18 cellular contexts compared by ENCODE assay signal in genomic region chr2:118678985-118679384, GRCh38.
DNase-seq lines count a peak whose midpoint lies in the region; ATAC-seq and TF ChIP-seq lines count a peak whose summit lies in the region.
"Had no signal": no experiment of that assay in that cellular context is flagged by ENCODE, and none has a peak within 500 bp of the region (broad histone marks: within the 10 kb centered on the region; RNA-seq: fewer than 3 reads in every experiment).

No MANE protein-coding gene starts in this region.

- H3K79me2 ChIP-seq in PC-3 (ENCODE audit: low read length) = no peaks in the 10 kb centered on the region

- CTCF ChIA-PET in PC-3 (lab: Charles Lee) = no interaction called here

- no peak overlapping the region for H3K27ac ChIP-seq in BLaER1 treated with 17β-estradiol and CSF1 and Interleukin-3, amounts not matched to agents 10 nM and 100 nM
- H3K27ac ChIP-seq in PC-3 (ENCODE audit: low read length) = no peak overlapping the region
- H3K27ac ChIP-seq: C4-2B had no signal

- H3K9ac ChIP-seq in BLaER1 treated with 17β-estradiol and CSF1 and Interleukin-3, amounts not matched to agents 10 nM and 100 nM = no peak overlapping the region
- H3K9ac ChIP-seq in PC-3 (ENCODE audit: low read length) = no peak overlapping the region

- H3K4me1 ChIP-seq in BLaER1 treated with 17β-estradiol and CSF1 and Interleukin-3, amounts not matched to agents 10 nM and 100 nM = peaks cover 9 to 20% (median 16%) of the 10 kb centered on the region in 10 experiments
- peaks cover 11% of the 10 kb centered on the region for H3K4me1 ChIP-seq in PC-3 (ENCODE audit: insufficient read depth, low read length)

- peak overlapping the region; percentile 60 to 81 (median 73) for H3K4me2 ChIP-seq in BLaER1 treated with 17β-estradiol and CSF1 and Interleukin-3, amounts not matched to agents 10 nM and 100 nM
- H3K4me2 ChIP-seq in PC-3 (ENCODE audit: low read length) = peak overlapping the region; percentile 26
- H3K4me2 ChIP-seq: GM23338 had no signal

- no peaks in the 10 kb centered on the region for H3K9me2 ChIP-seq in PC-3 (replicated peaks; ENCODE audit: low read length)

- no peaks in the 10 kb centered on the region for H3K9me3 ChIP-seq in BLaER1 treated with 17β-estradiol and CSF1 and Interleukin-3, amounts not matched to agents 10 nM and 100 nM (replicated peaks in 1 of 11)
- H3K9me3 ChIP-seq in PC-3 (ENCODE audit: low read length) = no peaks in the 10 kb centered on the region

- TF ChIP-seq CTCF in PC-3 (conservative IDR thresholded peaks at IDR 0.05; ENCODE audit: low read depth, low read length) = no peak
- no peak for TF ChIP-seq CTCF in choroid plexus epithelial cell (conservative IDR thresholded peaks at IDR 0.05; ENCODE audit: low read depth, low read length)

- no peaks in the 10 kb centered on the region for H3K4me1 Mint-ChIP-seq in activated T-helper 2 cell treated with anti-CD3 and anti-CD28 coated beads, Interferon-gamma antibody, Interleukin-2, Interleukin-4, amounts not matched to agents 10 μg/mL and 5 μg/mL and 100 μg/mL, durations not matched to agents 14 hours and 24 hours and 36 hours (ENCODE audit: low read depth)
- H3K4me1 Mint-ChIP-seq: CD4-positive, alpha-beta memory T cell; GM23338 had no signal

- H4K20me1 ChIP-seq in BLaER1 treated with 17β-estradiol and CSF1 and Interleukin-3, amounts not matched to agents 10 nM and 100 nM = no peaks in the 10 kb centered on the region
- no peaks in the 10 kb centered on the region for H4K20me1 ChIP-seq in PC-3 (ENCODE audit: low read length)

- no peak for TF ChIP-seq POLR2A in erythroblast (IDR thresholded peaks at IDR 0.05; ENCODE audit: low read length)

- no peaks in the 10 kb centered on the region for H3F3A ChIP-seq in PC-3 (ENCODE audit: low read length, unreplicated experiment)

- no peak overlapping the region for H3K27ac Mint-ChIP-seq in activated T-helper 2 cell treated with anti-CD3 and anti-CD28 coated beads, Interferon-gamma antibody, Interleukin-2, Interleukin-4, amounts not matched to agents 10 μg/mL and 5 μg/mL and 100 μg/mL, durations not matched to agents 14 hours and 24 hours and 36 hours
- H3K27ac Mint-ChIP-seq: CD4-positive, alpha-beta memory T cell; GM23338; H9 had no signal

- H3K36me3 ChIP-seq in BLaER1 treated with 17β-estradiol and CSF1 and Interleukin-3, amounts not matched to agents 10 nM and 100 nM = no peaks in the 10 kb centered on the region
- H3K36me3 ChIP-seq in PC-3 (ENCODE audit: low read depth, low read length) = no peaks in the 10 kb centered on the region

- no peaks in the 10 kb centered on the region for H3K27me3 ChIP-seq in BLaER1 treated with 17β-estradiol and CSF1 and Interleukin-3, amounts not matched to agents 10 nM and 100 nM
- no peaks in the 10 kb centered on the region for H3K27me3 ChIP-seq in PC-3 (ENCODE audit: low read length)

- POLR2A ChIA-PET in PC-3 (lab: Charles Lee; ENCODE audit: unreplicated experiment) = no interaction called here

- H3K4me3 Mint-ChIP-seq in activated T-helper 2 cell treated with anti-CD3 and anti-CD28 coated beads, Interferon-gamma antibody, Interleukin-2, Interleukin-4, amounts not matched to agents 10 μg/mL and 5 μg/mL and 100 μg/mL, durations not matched to agents 14 hours and 24 hours and 36 hours (ENCODE audit: low read depth) = no peak overlapping the region
- H3K4me3 Mint-ChIP-seq: CD4-positive, alpha-beta memory T cell; GM23338; H9 had no signal

- H2AFZ ChIP-seq in PC-3 (ENCODE audit: low read length) = no peak overlapping the region
- H2AFZ ChIP-seq: GM23338 had no signal

- no TSS peak for BruUV-seq in PC-3 (replicated peaks; lab: Mats Ljungman, UMichigan)

- ATAC-seq in PC-3 (peak; percentile 53), GM18909 (IDR thresholded peaks at IDR 0.05; ENCODE audit: poor library complexity, unreplicated experiment) (no peak), GM19452 (IDR thresholded peaks at IDR 0.05; ENCODE audit: unreplicated experiment) (no peak)
- ATAC-seq: GM23338 had no signal

- DNase-seq in PC-3 (peak; percentile 36), choroid plexus epithelial cell (ENCODE audit: low read depth) (peak; percentile 47), iris pigment epithelial cell (ENCODE audit: low read depth) (peak; percentile 33), erythroblast (lab: John Stamatoyannopoulos, UW) (no peak)
- DNase-seq in activated T-helper 2 cell treated with anti-CD3 and anti-CD28 coated beads, Interferon-gamma antibody, Interleukin-2, Interleukin-4, amounts not matched to agents 10 μg/mL and 5 μg/mL and 100 μg/mL, durations not matched to agents 14 hours and 24 hours and 36 hours (ENCODE audit: low spot score) = no peak
- DNase-seq: 8988T; AML-193; CD4-positive, alpha-beta memory T cell; COR-L47; DMS153; DND-41; GF-D8; H9 had no signal

- intact Hi-C loops in PC-3 (cut with micrococcal nuclease) = no loop called here
- intact Hi-C loops in activated T-helper 2 cell treated with anti-CD3 and anti-CD28 coated beads, Interferon-gamma antibody, Interleukin-2, Interleukin-4, amounts not matched to agents 10 μg/mL and 5 μg/mL and 100 μg/mL, durations not matched to agents 14 hours and 24 hours and 36 hours (cut with micrococcal nuclease) = no loop called here

- H3K36me3 Mint-ChIP-seq in activated T-helper 2 cell treated with anti-CD3 and anti-CD28 coated beads, Interferon-gamma antibody, Interleukin-2, Interleukin-4, amounts not matched to agents 10 μg/mL and 5 μg/mL and 100 μg/mL, durations not matched to agents 14 hours and 24 hours and 36 hours (ENCODE audit: low read depth) = no peaks in the 10 kb centered on the region
- H3K36me3 Mint-ChIP-seq: CD4-positive, alpha-beta memory T cell had no signal

- H3K4me3 ChIP-seq in BLaER1 treated with 17β-estradiol and CSF1 and Interleukin-3, amounts not matched to agents 10 nM and 100 nM = no peak overlapping the region
- no peak overlapping the region for H3K4me3 ChIP-seq in PC-3 (ENCODE audit: low read length)
- H3K4me3 ChIP-seq in choroid plexus epithelial cell (ENCODE audit: low read depth, low read length) = no peak overlapping the region
- H3K4me3 ChIP-seq: GM23338 had no signal

- no peaks in the 10 kb centered on the region for H3K27me3 Mint-ChIP-seq in activated T-helper 2 cell treated with anti-CD3 and anti-CD28 coated beads, Interferon-gamma antibody, Interleukin-2, Interleukin-4, amounts not matched to agents 10 μg/mL and 5 μg/mL and 100 μg/mL, durations not matched to agents 14 hours and 24 hours and 36 hours (ENCODE audit: low read depth)

- H3K9me3 Mint-ChIP-seq in activated T-helper 2 cell treated with anti-CD3 and anti-CD28 coated beads, Interferon-gamma antibody, Interleukin-2, Interleukin-4, amounts not matched to agents 10 μg/mL and 5 μg/mL and 100 μg/mL, durations not matched to agents 14 hours and 24 hours and 36 hours = no peaks in the 10 kb centered on the region
- H3K9me3 Mint-ChIP-seq: CD4-positive, alpha-beta memory T cell; GM23338; H9 had no signal

Comparison
In these comparisons a context has a peak if more than half of its experiments do, and no peak if none do; other contexts are left out.
1. DNase-seq: peak in PC-3 (single experiment), choroid plexus epithelial cell (single experiment) and iris pigment epithelial cell (single experiment); none in erythroblast (0 of 2) and activated T-helper 2 cell treated with anti-CD3 and anti-CD28 coated beads, Interferon-gamma antibody, Interleukin-2, Interleukin-4, amounts not matched to agents 10 μg/mL and 5 μg/mL and 100 μg/mL, durations not matched to agents 14 hours and 24 hours and 36 hours (single experiment).